22 cellular contexts compared by ENCODE assay signal in genomic region chrX:1185556-1185955, GRCh38. TPM values are rescaled to one million over a fixed set of nuclear protein-coding genes. Genes with fewer than 3 reads are reported as not detected.
DNase-seq lines count a peak whose midpoint lies in the region; ATAC-seq, FAIRE-seq and TF ChIP-seq lines count a peak whose summit lies in the region.
"Had no signal": no experiment of that assay in that cellular context is flagged by ENCODE, and none has a peak within 500 bp of the region (broad histone marks: within the 10 kb centered on the region; RNA-seq: fewer than 3 reads in every experiment).

No MANE protein-coding gene starts in this region.

- H3K36me3 Mint-ChIP-seq in activated CD8-positive, alpha-beta T cell treated with anti-CD3 and anti-CD28 coated beads, Interleukin-2, amount 10 ng/mL, durations not matched to agents 7 days and 5 days (ENCODE audit: low read depth) = no peaks in the 10 kb centered on the region
- no peaks in the 10 kb centered on the region for H3K36me3 Mint-ChIP-seq in activated CD8-positive, alpha-beta T cell treated with anti-CD3 and anti-CD28 coated beads for 36 hours (ENCODE audit: low read depth)

- H3K4me3 Mint-ChIP-seq in activated CD8-positive, alpha-beta T cell treated with anti-CD3 and anti-CD28 coated beads, Interleukin-2, amount 10 ng/mL, durations not matched to agents 7 days and 5 days = no peak overlapping the region
- no peak overlapping the region for H3K4me3 Mint-ChIP-seq in activated CD8-positive, alpha-beta T cell treated with anti-CD3 and anti-CD28 coated beads for 36 hours
- H3K4me3 Mint-ChIP-seq in stimulated activated naive CD8-positive, alpha-beta T cell treated with anti-CD3 and anti-CD28 coated beads, Interleukin-15, amount 100 ng/mL, for 72 hours = no peak overlapping the region
- H3K4me3 Mint-ChIP-seq: CD4-positive, alpha-beta T cell had no signal

- POLR2A ChIA-PET in activated CD8-positive, alpha-beta T cell treated with anti-CD3 and anti-CD28 coated beads, Interleukin-2, amount 10 ng/mL, durations not matched to agents 7 days and 5 days (lab: Charles Lee) = no interaction called here
- POLR2A ChIA-PET in activated CD8-positive, alpha-beta T cell treated with anti-CD3 and anti-CD28 coated beads for 36 hours (lab: Charles Lee) = no interaction called here
- POLR2A ChIA-PET in HepG2 (lab: Yijun Ruan, JAX) = no interaction called here

- no peak for TF ChIP-seq POLR2A in HepG2 (IDR thresholded peaks at IDR 0.05; ENCODE audit: insufficient read depth in 1 of 2, low read depth in 2 of 2, low read length in 2 of 2)

- no peak overlapping the region for H3K27ac ChIP-seq in osteoblast (ENCODE audit: low read depth, low read length)
- no peak overlapping the region for H3K27ac ChIP-seq in HepG2 (ENCODE audit: extremely low read length, insufficient read depth, low read length)
- H3K27ac ChIP-seq: Peyer's patch had no signal

- H3K4me1 ChIP-seq in osteoblast (ENCODE audit: insufficient read depth, low read length) (no peaks in the 10 kb centered on the region), HepG2 (ENCODE audit: insufficient read depth, low read length) (no peaks in the 10 kb centered on the region)
- H3K4me1 ChIP-seq: Caco-2, Peyer's patch had no signal

- BruUV-seq in HepG2 (replicated peaks; lab: Mats Ljungman, UMichigan) = no TSS peak

- intact Hi-C loops in activated CD8-positive, alpha-beta T cell treated with anti-CD3 and anti-CD28 coated beads for 36 hours (cut with micrococcal nuclease) = no loop called here
- intact Hi-C loops in HepG2 (cut with micrococcal nuclease; ENCODE audit: unreplicated experiment) (no loop called here), Right ventricle myocardium inferior (cut with DNase I) (no loop called here)

- DNase-seq in activated CD8-positive, alpha-beta T cell treated with anti-CD3 and anti-CD28 coated beads, Interleukin-2, amount 10 ng/mL, durations not matched to agents 7 days and 5 days = peak; percentile 13
- no peak for DNase-seq in activated CD8-positive, alpha-beta T cell treated with anti-CD3 and anti-CD28 coated beads for 36 hours
- DNase-seq in stimulated activated naive CD8-positive, alpha-beta T cell treated with anti-CD3 and anti-CD28 coated beads, Interleukin-15, Interleukin-2, amounts not matched to agents 100 U/mL and 50 U/mL, for 24 hours = no peak
- no peak for DNase-seq in stimulated activated naive CD8-positive, alpha-beta T cell treated with anti-CD3 and anti-CD28 coated beads, Interleukin-15, amount 100 ng/mL, for 72 hours
- DNase-seq in osteoblast (ENCODE audit: insufficient read length, low spot score, missing footprints) = peak; percentile 15
- DNase-seq in HepG2 (ENCODE audit: low spot score) = no peak
- no peak for DNase-seq in Right ventricle myocardium inferior (ENCODE audit: missing footprints)
- DNase-seq in cerebellar nuclear complex (lab: John Stamatoyannopoulos, UW) = no peak
- DNase-seq: Caco-2; CD4-positive, alpha-beta T cell; H7; KG1; NCI-H1105 treated with DMSO at 0.1 percent for 48 hours; NCI-H1694; NCI-H2081 treated with DMSO at 0.1 percent for 48 hours; NCI-H510A; NCI-H748 treated with DMSO at 0.1 percent for 48 hours; NK-92 treated with Interleukin-12 subunit alpha and Interleukin-12 subunit beta, amount 100 ng/mL, for 24 hours; Peyer's patch had no signal

- no peak for ATAC-seq in activated CD8-positive, alpha-beta T cell treated with anti-CD3 and anti-CD28 coated beads, Interleukin-2, amount 10 ng/mL, durations not matched to agents 7 days and 5 days
- ATAC-seq in activated CD8-positive, alpha-beta T cell treated with anti-CD3 and anti-CD28 coated beads for 36 hours = no peak
- ATAC-seq in stimulated activated naive CD8-positive, alpha-beta T cell treated with anti-CD3 and anti-CD28 coated beads, Interleukin-15, Interleukin-2, amounts not matched to agents 100 U/mL and 50 U/mL, for 24 hours = peak; percentile 35
- ATAC-seq in stimulated activated naive CD8-positive, alpha-beta T cell treated with anti-CD3 and anti-CD28 coated beads, Interleukin-15, amount 100 ng/mL, for 72 hours = no peak
- ATAC-seq in HepG2 (no peak), Right ventricle myocardium inferior (no peak)

- CTCF ChIA-PET in activated CD8-positive, alpha-beta T cell treated with anti-CD3 and anti-CD28 coated beads, Interleukin-2, amount 10 ng/mL, durations not matched to agents 7 days and 5 days (lab: Charles Lee) = no interaction called here
- CTCF ChIA-PET in activated CD8-positive, alpha-beta T cell treated with anti-CD3 and anti-CD28 coated beads for 36 hours (lab: Charles Lee) = no interaction called here
- CTCF ChIA-PET in HepG2 (lab: Yijun Ruan, JAX; ENCODE audit: low intra/inter-chr PET ratio, low total read pairs) = no interaction called here

- no peak for TF ChIP-seq RAD21 in HepG2 (CRISPR knock-in tag; IDR thresholded peaks at IDR 0.05)

- no peak for TF ChIP-seq CTCF in activated CD8-positive, alpha-beta T cell treated with anti-CD3 and anti-CD28 coated beads for 36 hours (IDR thresholded peaks at IDR 0.05)
- TF ChIP-seq CTCF in osteoblast (IDR thresholded peaks at IDR 0.05; ENCODE audit: extremely low read depth, low read depth, low read length) = no peak
- no peak for TF ChIP-seq CTCF in HepG2 (CRISPR knock-in tag; IDR thresholded peaks at IDR 0.05)

- H3K4me3 ChIP-seq in osteoblast (ENCODE audit: insufficient read depth, low read length) = no peak overlapping the region
- H3K4me3 ChIP-seq in HepG2 (replicated peaks in 1 of 3; ENCODE audit: insufficient read depth in 1 of 3, low read depth in 2 of 3, low read length in 3 of 3) = no peak overlapping the region
- H3K4me3 ChIP-seq: Peyer's patch had no signal

- H3K27me3 ChIP-seq in osteoblast (ENCODE audit: insufficient read depth, low read length) = no peaks in the 10 kb centered on the region
- H3K27me3 ChIP-seq in HepG2 (ENCODE audit: control insufficient read depth in 1 of 2, insufficient read depth in 2 of 2, low read length in 2 of 2) = no peaks in the 10 kb centered on the region
- H3K27me3 ChIP-seq: Peyer's patch had no signal

- 23% methylated on average over 5 of the region's 10 CpGs for WGBS in HepG2 (ENCODE audit: low lambda C conversion rate)

- no peaks in the 10 kb centered on the region for H3K4me1 Mint-ChIP-seq in activated CD8-positive, alpha-beta T cell treated with anti-CD3 and anti-CD28 coated beads, Interleukin-2, amount 10 ng/mL, durations not matched to agents 7 days and 5 days (ENCODE audit: low read depth)
- H3K4me1 Mint-ChIP-seq in activated CD8-positive, alpha-beta T cell treated with anti-CD3 and anti-CD28 coated beads for 36 hours (ENCODE audit: low read depth) = no peaks in the 10 kb centered on the region
- H3K4me1 Mint-ChIP-seq in stimulated activated naive CD8-positive, alpha-beta T cell treated with anti-CD3 and anti-CD28 coated beads, Interleukin-15, amount 100 ng/mL, for 72 hours = no peaks in the 10 kb centered on the region

- in situ Hi-C loops in HepG2 (cut with HindIII; ENCODE audit: extremely low pct_ligation_motif_present, low pct_unique_long_range_greater_than_20kb) = no loop called here

- no peak overlapping the region for H3K9ac ChIP-seq in HepG2 (ENCODE audit: insufficient read depth, low read depth, low read length)

- no peaks in the 10 kb centered on the region for H3K27me3 Mint-ChIP-seq in activated CD8-positive, alpha-beta T cell treated with anti-CD3 and anti-CD28 coated beads, Interleukin-2, amount 10 ng/mL, durations not matched to agents 7 days and 5 days (ENCODE audit: low read depth)
- H3K27me3 Mint-ChIP-seq in activated CD8-positive, alpha-beta T cell treated with anti-CD3 and anti-CD28 coated beads for 36 hours = no peaks in the 10 kb centered on the region
- no peaks in the 10 kb centered on the region for H3K27me3 Mint-ChIP-seq in stimulated activated naive CD8-positive, alpha-beta T cell treated with anti-CD3 and anti-CD28 coated beads, Interleukin-15, amount 100 ng/mL, for 72 hours
- H3K27me3 Mint-ChIP-seq: CD4-positive, alpha-beta T cell had no signal

- H3K9me3 Mint-ChIP-seq in activated CD8-positive, alpha-beta T cell treated with anti-CD3 and anti-CD28 coated beads, Interleukin-2, amount 10 ng/mL, durations not matched to agents 7 days and 5 days (ENCODE audit: insufficient read depth) = no peaks in the 10 kb centered on the region
- H3K9me3 Mint-ChIP-seq in activated CD8-positive, alpha-beta T cell treated with anti-CD3 and anti-CD28 coated beads for 36 hours = no peaks in the 10 kb centered on the region
- no peaks in the 10 kb centered on the region for H3K9me3 Mint-ChIP-seq in stimulated activated naive CD8-positive, alpha-beta T cell treated with anti-CD3 and anti-CD28 coated beads, Interleukin-15, amount 100 ng/mL, for 72 hours
- H3K9me3 Mint-ChIP-seq: CD4-positive, alpha-beta T cell had no signal

- H3K79me2 ChIP-seq in osteoblast (ENCODE audit: insufficient read depth, low read length) (no peaks in the 10 kb centered on the region), HepG2 (ENCODE audit: insufficient read depth, low read length) (no peaks in the 10 kb centered on the region)

- no peaks in the 10 kb centered on the region for H3K36me3 ChIP-seq in osteoblast (ENCODE audit: insufficient read depth, low read length)
- H3K36me3 ChIP-seq in HepG2 (replicated peaks in 1 of 2; ENCODE audit: control insufficient read depth in 1 of 2, insufficient read depth in 2 of 2, low read length in 2 of 2) = no peaks in the 10 kb centered on the region
- H3K36me3 ChIP-seq: Peyer's patch had no signal

- no peak overlapping the region for H2AFZ ChIP-seq in osteoblast (ENCODE audit: low read length)
- no peak overlapping the region for H2AFZ ChIP-seq in HepG2 (ENCODE audit: low read length)

- H4K20me1 ChIP-seq in osteoblast (ENCODE audit: insufficient read depth, low read length) (no peaks in the 10 kb centered on the region), HepG2 (ENCODE audit: insufficient read depth, low read length) (no peaks in the 10 kb centered on the region)

- H3K4me2 ChIP-seq in osteoblast (ENCODE audit: insufficient read depth, low read length) (no peak overlapping the region), HepG2 (ENCODE audit: low read depth, low read length) (no peak overlapping the region)

- H3K9me3 ChIP-seq in osteoblast (ENCODE audit: low read depth, low read length) (no peaks in the 10 kb centered on the region), HepG2 (ENCODE audit: low read length) (no peaks in the 10 kb centered on the region)
- H3K9me3 ChIP-seq: Caco-2, Peyer's patch had no signal

- no peak overlapping the region for H3K27ac Mint-ChIP-seq in activated CD8-positive, alpha-beta T cell treated with anti-CD3 and anti-CD28 coated beads, Interleukin-2, amount 10 ng/mL, durations not matched to agents 7 days and 5 days
- no peak overlapping the region for H3K27ac Mint-ChIP-seq in activated CD8-positive, alpha-beta T cell treated with anti-CD3 and anti-CD28 coated beads for 36 hours
- no peak overlapping the region for H3K27ac Mint-ChIP-seq in stimulated activated naive CD8-positive, alpha-beta T cell treated with anti-CD3 and anti-CD28 coated beads, Interleukin-15, amount 100 ng/mL, for 72 hours
- H3K27ac Mint-ChIP-seq: CD4-positive, alpha-beta T cell had no signal

- TF ChIP-seq EP300 in HepG2 (IDR thresholded peaks at IDR 0.05; ENCODE audit: low read depth in 2 of 2, low read length in 2 of 2) (no peak), HepG2 (CRISPR knock-in tag; IDR thresholded peaks at IDR 0.05; ENCODE audit: borderline replicate concordance) (no peak)

- FAIRE-seq in HepG2 (lab: Jason Lieb, UNC) = no peak
- FAIRE-seq: A204.1, G401.6 had no signal

RNA-seq across cellular contexts. Expression of gene CRLF2, which starts 26.9 kb away (rescaled TPM):
- 1 to 10 TPM; 1.1 to 1.4 TPM for total RNA-seq in activated CD8-positive, alpha-beta T cell treated with anti-CD3 and anti-CD28 coated beads, Interleukin-2, amount 10 ng/mL, durations not matched to agents 7 days and 5 days
- total RNA-seq in activated CD8-positive, alpha-beta T cell treated with anti-CD3 and anti-CD28 coated beads for 36 hours = under 1 TPM; 0.43 to 0.51 TPM
- total RNA-seq in osteoblast (0.29 and 1.1 TPM in 2 replicates), HepG2 (2016; rRNA removed; fragmentation: Illumina TruSeq; extraction: Trizol) (not detected in 2 replicates), Right ventricle myocardium inferior (not detected)
- not detected in 2 replicates for total RNA-seq in HepG2 (2016; cell fraction: cytosol; rRNA removed; fragmentation: Illumina TruSeq; extraction: Trizol; ENCODE audit: low read depth)
- not detected in 2 replicates for total RNA-seq in HepG2 (2016; cell fraction: insoluble cytoplasmic fraction; rRNA removed; fragmentation: Illumina TruSeq; extraction: Trizol)
- total RNA-seq in HepG2 (2016; cell fraction: membrane; rRNA removed; fragmentation: Illumina TruSeq; extraction: Trizol) = not detected in 2 replicates
- total RNA-seq in HepG2 (2016; cell fraction: nucleus; rRNA removed; fragmentation: Illumina TruSeq; extraction: Trizol) = not detected in 2 replicates
- 0.10 TPM in 1 of 2 replicates, not detected in the other for polyA plus RNA-seq in HepG2 (2011; rRNA removed)
- polyA plus RNA-seq in HepG2 (2011; cell fraction: cytosol; rRNA removed) = not detected in 2 replicates
- not detected in 2 replicates for polyA plus RNA-seq in HepG2 (2011; cell fraction: nucleus; rRNA removed)
- polyA plus RNA-seq in HepG2 (2012) = not detected in 2 replicates
- not detected in 2 replicates for polyA plus RNA-seq in HepG2 (2016; cell fraction: cytosol; fragmentation: Illumina TruSeq; extraction: Trizol; ENCODE audit: low read depth)
- not detected in 2 replicates for polyA plus RNA-seq in HepG2 (2016; cell fraction: insoluble cytoplasmic fraction; fragmentation: Illumina TruSeq; extraction: Trizol; ENCODE audit: low read depth)
- not detected in 2 replicates for polyA plus RNA-seq in HepG2 (2016; cell fraction: membrane; fragmentation: Illumina TruSeq; extraction: Trizol; ENCODE audit: low read depth)
- not detected in 2 replicates for polyA plus RNA-seq in HepG2 (2016; cell fraction: nucleus; fragmentation: Illumina TruSeq; extraction: Trizol; ENCODE audit: insufficient read depth, low read depth)
- 0.98 TPM in 1 of 2 replicates, not detected in the other for polyA minus RNA-seq in HepG2 (2011; rRNA and poly(A)+ RNA removed; ENCODE audit: low replicate concordance)
- polyA minus RNA-seq in HepG2 (2011; cell fraction: cytosol; rRNA and poly(A)+ RNA removed) = not detected in 2 replicates
- polyA minus RNA-seq in HepG2 (2011; cell fraction: nucleus; rRNA and poly(A)+ RNA removed) = not detected in 2 replicates
- total RNA-seq: Caco-2, H7, Peyer's patch had no signal
- polyA plus RNA-seq: BJ had no signal

Comparison
In these comparisons a context has a peak if more than half of its experiments do, and no peak if none do; other contexts are left out.
1. DNase-seq: peak in activated CD8-positive, alpha-beta T cell treated with anti-CD3 and anti-CD28 coated beads, Interleukin-2, amount 10 ng/mL, durations not matched to agents 7 days and 5 days (single experiment) and osteoblast (single experiment); none in activated CD8-positive, alpha-beta T cell treated with anti-CD3 and anti-CD28 coated beads for 36 hours (single experiment), stimulated activated naive CD8-positive, alpha-beta T cell treated with anti-CD3 and anti-CD28 coated beads, Interleukin-15, Interleukin-2, amounts not matched to agents 100 U/mL and 50 U/mL, for 24 hours (single experiment), stimulated activated naive CD8-positive, alpha-beta T cell treated with anti-CD3 and anti-CD28 coated beads, Interleukin-15, amount 100 ng/mL, for 72 hours (0 of 2), HepG2 (single experiment), Right ventricle myocardium inferior (single experiment) and cerebellar nuclear complex (0 of 2).